Comparison of ENCODE assay signal across 18 cellular contexts in genomic region chr11:130645164-130645859, GRCh38.
A peak's percentile ranks its signal among the peaks of the same experiment; 100 is the strongest.
DNase-seq lines count a peak whose midpoint lies in the region; ATAC-seq and TF ChIP-seq lines count a peak whose summit lies in the region.
"Had no signal": no experiment of that assay in that cellular context is flagged by ENCODE, and none has a peak within 500 bp of the region (broad histone marks: within the 10 kb centered on the region; RNA-seq: fewer than 3 reads in every experiment).

No MANE protein-coding gene starts in this region.

- POLR2A ChIA-PET in PC-9 (lab: Charles Lee; ENCODE audit: unreplicated experiment), result no interaction called here

- no peaks in the 10 kb centered on the region for H4K20me1 ChIP-seq in hepatocyte (ENCODE audit: insufficient read depth, poor library complexity, severe bottlenecking)
- H4K20me1 ChIP-seq in PC-9 (ENCODE audit: insufficient read depth), result no peaks in the 10 kb centered on the region

- H3K4me2 ChIP-seq in hepatocyte, result no peak overlapping the region
- no peak overlapping the region for H3K4me2 ChIP-seq in PC-9

- CTCF ChIA-PET in PC-9 (lab: Charles Lee), result no interaction called here

- no peaks in the 10 kb centered on the region for H3K36me3 ChIP-seq in hepatocyte (replicated peaks; ENCODE audit: insufficient read depth, low read depth)
- no peaks in the 10 kb centered on the region for H3K36me3 ChIP-seq in muscle layer of duodenum (ENCODE audit: control insufficient read depth in 1 of 2, insufficient read depth in 2 of 2, low read length in 2 of 2)
- H3K36me3 ChIP-seq in vagina, result no peaks in the 10 kb centered on the region
- H3K36me3 ChIP-seq in PC-9 (ENCODE audit: low read depth), result no peaks in the 10 kb centered on the region
- H3K36me3 ChIP-seq: SJSA1 had no signal

- DNase-seq in DMS153 (lab: John Stamatoyannopoulos, UW), result peak; percentile 18
- DNase-seq in DMS153 treated with DMSO at 0.1 percent for 48 hours (lab: John Stamatoyannopoulos, UW; ENCODE audit: unreplicated experiment), result no peak
- DNase-seq in hepatocyte (ENCODE audit: low spot score), result no peak
- DNase-seq in vagina (ENCODE audit: extremely low spot score in 2 of 2), result peak; percentile 14 to 22
- DNase-seq in SHP77 treated with DMSO at 0.1 percent for 48 hours (lab: John Stamatoyannopoulos, UW), result no peak
- DNase-seq in PC-9, result no peak
- DNase-seq: COR-L47, DMS79, GOT3, NCI-H1930, NCI-H2171, NCI-H446 treated with DMSO at 0.1 percent for 48 hours, NCI-H774 had no signal

- H3K27ac ChIP-seq in hepatocyte (peak overlapping the region; percentile 38), muscle layer of duodenum (ENCODE audit: low read length) (peak overlapping the region; percentile 32), vagina (no peak overlapping the region), PC-9 (no peak overlapping the region)
- H3K27ac ChIP-seq: 22Rv1, C4-2B, SJSA1 had no signal

- ATAC-seq in GM21528 (IDR thresholded peaks at IDR 0.05; ENCODE audit: low FRiP score, unreplicated experiment), result no peak

- H3K9me2 ChIP-seq in hepatocyte (replicated peaks; ENCODE audit: insufficient read depth), result no peaks in the 10 kb centered on the region
- no peaks in the 10 kb centered on the region for H3K9me2 ChIP-seq in PC-9 (ENCODE audit: insufficient read depth)

- no TSS peak for BruUV-seq in PC-9 (replicated peaks; lab: Mats Ljungman, UMichigan)

- no peak for TF ChIP-seq CTCF in hepatocyte (IDR thresholded peaks at IDR 0.05; ENCODE audit: poor library complexity)
- no peak for TF ChIP-seq CTCF in vagina (IDR thresholded peaks at IDR 0.05)
- TF ChIP-seq CTCF in PC-9 (conservative IDR thresholded peaks at IDR 0.05), result no peak

- H3K27me3 ChIP-seq in hepatocyte, result no peaks in the 10 kb centered on the region
- H3K27me3 ChIP-seq in muscle layer of duodenum (ENCODE audit: low read depth, low read length), result no peaks in the 10 kb centered on the region
- H3K27me3 ChIP-seq in vagina, result no peaks in the 10 kb centered on the region
- H3K27me3 ChIP-seq in PC-9 (ENCODE audit: insufficient read depth, low read depth), result no peaks in the 10 kb centered on the region
- H3K27me3 ChIP-seq: SJSA1 had no signal

- H2AFZ ChIP-seq in hepatocyte, result no peak overlapping the region
- H2AFZ ChIP-seq in PC-9, result no peak overlapping the region

- H3K4me3 ChIP-seq in hepatocyte (no peak overlapping the region), muscle layer of duodenum (ENCODE audit: low read depth in 1 of 2, low read length in 2 of 2) (no peak overlapping the region), vagina (no peak overlapping the region), PC-9 (no peak overlapping the region)
- H3K4me3 ChIP-seq: SJSA1 had no signal

- H3K79me2 ChIP-seq in hepatocyte (no peaks in the 10 kb centered on the region), PC-9 (ENCODE audit: low read depth) (no peaks in the 10 kb centered on the region)

- WGBS in hepatocyte (ENCODE audit: low lambda C conversion rate, missing lambda C conversion rate), result 71% methylated on average over 10 of the region's 10 CpGs

- no peaks in the 10 kb centered on the region for H3K9me3 ChIP-seq in hepatocyte (ENCODE audit: low read depth)
- H3K9me3 ChIP-seq in muscle layer of duodenum (ENCODE audit: control insufficient read depth in 1 of 2, low read length in 2 of 2), result no peaks in the 10 kb centered on the region
- no peaks in the 10 kb centered on the region for H3K9me3 ChIP-seq in vagina
- H3K9me3 ChIP-seq in PC-9 (ENCODE audit: insufficient read depth, low read depth), result no peaks in the 10 kb centered on the region
- H3K9me3 ChIP-seq: SJSA1 had no signal

- intact Hi-C loops in vagina (cut with DNase I) (no loop called here), PC-9 (cut with micrococcal nuclease; ENCODE audit: unreplicated experiment) (no loop called here)

- TF ChIP-seq POLR2A in vagina (IDR thresholded peaks at IDR 0.05), result no peak

- no peaks in the 10 kb centered on the region for H3F3A ChIP-seq in PC-9 (ENCODE audit: insufficient read depth, low read depth)

- H3K4me1 ChIP-seq in hepatocyte (ENCODE audit: insufficient read depth) (peaks cover 31% of the 10 kb centered on the region), muscle layer of duodenum (ENCODE audit: control insufficient read depth in 1 of 2, insufficient read depth in 2 of 2, low read length in 2 of 2) (peaks cover 8 to 11% of the 10 kb centered on the region in 2 donors), vagina (peaks cover 22% of the 10 kb centered on the region), PC-9 (replicated peaks; ENCODE audit: insufficient read depth) (0 out of 2 replicates have a peak, but pooled peaks cover 1% of the 10 kb centered on the region)
- H3K4me1 ChIP-seq: SJSA1 had no signal

Comparison
In these comparisons a context has a peak if more than half of its experiments do, and no peak if none do; other contexts are left out.
1. DNase-seq: peak in DMS153 (single experiment) and vagina (2 of 2); none in DMS153 treated with DMSO at 0.1 percent for 48 hours (single experiment), hepatocyte (single experiment), SHP77 treated with DMSO at 0.1 percent for 48 hours (single experiment) and PC-9 (0 of 2).
2. H3K27ac ChIP-seq: peak in hepatocyte (single experiment) and muscle layer of duodenum (single experiment); none in vagina (single experiment) and PC-9 (single experiment).